Comparison of ENCODE assay signal across 8 cellular contexts in the genomic region with DNA sequence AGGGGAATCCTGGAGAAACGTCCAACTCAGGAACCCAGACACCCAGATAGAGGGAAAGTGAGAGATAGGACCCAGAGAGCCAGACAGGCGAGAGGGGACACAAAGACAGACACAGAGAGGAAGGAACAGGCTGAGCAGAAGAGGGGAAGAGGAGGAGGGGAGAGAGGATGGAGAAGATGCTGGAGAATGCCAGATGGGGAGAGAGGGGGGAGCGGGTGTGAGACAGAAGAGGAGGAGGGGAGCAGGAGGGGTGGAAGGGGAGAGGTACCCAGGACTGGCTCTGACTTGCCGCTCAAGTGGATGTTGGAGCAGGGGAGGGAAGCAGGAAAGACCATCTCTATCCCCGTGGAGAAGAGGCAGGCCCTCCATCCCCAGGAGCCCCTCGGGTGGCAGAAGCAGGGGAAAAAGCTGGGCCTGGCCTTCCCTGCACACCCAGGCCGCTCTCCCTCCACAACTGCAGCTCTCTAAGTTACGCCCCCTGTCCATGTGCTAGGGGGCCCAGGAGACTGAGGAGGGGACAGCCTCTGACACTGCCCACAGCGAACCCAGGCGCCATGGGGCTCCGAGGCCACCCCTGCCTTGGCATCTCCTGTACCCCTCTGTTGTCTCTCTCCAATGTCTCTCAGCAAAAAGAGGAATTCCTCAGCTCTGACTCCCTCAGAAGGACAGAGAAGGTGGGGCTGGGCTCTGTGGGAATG.
DNase-seq lines count a peak whose midpoint lies in the region; ATAC-seq and TF ChIP-seq lines count a peak whose summit lies in the region.
"Had no signal": no experiment of that assay in that cellular context is flagged by ENCODE, and none has a peak within 500 bp of the region (broad histone marks: within the 10 kb centered on the region; RNA-seq: fewer than 3 reads in every experiment).

No MANE protein-coding gene starts in this region.

- peaks cover 43% of the 10 kb centered on the region for H3K36me3 ChIP-seq in GM06990 (ENCODE audit: control insufficient read depth, insufficient read depth, low read length)
- H3K36me3 ChIP-seq in OCI-LY1 (ENCODE audit: insufficient read depth, low read length), result peaks cover 49% of the 10 kb centered on the region

- H3K27me3 Mint-ChIP-seq in effector memory CD8-positive, alpha-beta T cell, result no peaks in the 10 kb centered on the region

- H3K4me1 Mint-ChIP-seq in effector memory CD8-positive, alpha-beta T cell (ENCODE audit: low read depth in 2 of 2), result peaks cover 68 to 71% of the 10 kb centered on the region in 2 donors

- H3F3A ChIP-seq in OCI-LY1 (ENCODE audit: insufficient read depth, low read length), result no peaks in the 10 kb centered on the region

- H3K4me3 Mint-ChIP-seq in effector memory CD8-positive, alpha-beta T cell, result peak overlapping the region; percentile 94 to 98

- DNase-seq in GM06990 (ENCODE audit: extremely low read depth, insufficient read length), result no peak
- no peak for DNase-seq in effector memory CD8-positive, alpha-beta T cell
- no peak for DNase-seq in NCI-H2227 treated with DMSO at 0.1 percent for 48 hours (lab: John Stamatoyannopoulos, UW)
- DNase-seq: NCI-H446 had no signal

- H3K4me1 ChIP-seq in OCI-LY1 (ENCODE audit: insufficient read depth, low read length, severe bottlenecking), result peaks cover 21% of the 10 kb centered on the region

- H3K9me2 ChIP-seq in OCI-LY1 (ENCODE audit: low read depth, low read length), result no peaks in the 10 kb centered on the region

- H3K9ac ChIP-seq in OCI-LY1 (ENCODE audit: low read length), result no peak overlapping the region

- H3K27ac ChIP-seq in OCI-LY1 (ENCODE audit: low read depth, low read length, poor library complexity, severe bottlenecking) (peak overlapping the region; percentile 66), skin epidermis (peak overlapping the region in 11 of 21 experiments; percentile 1 to 99 (median 89))

- ATAC-seq in effector memory CD8-positive, alpha-beta T cell (replicated peaks), result no peak
- ATAC-seq in HG03460 (IDR thresholded peaks at IDR 0.05; ENCODE audit: unreplicated experiment) (no peak), GM21619 (IDR thresholded peaks at IDR 0.05; ENCODE audit: unreplicated experiment) (no peak)

- peak overlapping the region; percentile 45 to 97 for H3K27ac Mint-ChIP-seq in effector memory CD8-positive, alpha-beta T cell

- H3K4me3 ChIP-seq in GM06990 (replicated peaks; ENCODE audit: low read depth, low read length) (peak overlapping the region; percentile 92), OCI-LY1 (ENCODE audit: low read depth, low read length, poor library complexity, severe bottlenecking) (no peak overlapping the region), skin epidermis (peak overlapping the region in 2 of 7 experiments; percentile 3 to 92)

- no peak for TF ChIP-seq CTCF in GM06990 (IDR thresholded peaks at IDR 0.05; ENCODE audit: insufficient read depth, low read length, poor library complexity, severe bottlenecking)
- TF ChIP-seq CTCF in OCI-LY1 (IDR thresholded peaks at IDR 0.05; ENCODE audit: low read length), result no peak

- H2AFZ ChIP-seq in OCI-LY1 (ENCODE audit: low read length), result no peak overlapping the region

- no peaks in the 10 kb centered on the region for H3K9me3 ChIP-seq in OCI-LY1 (ENCODE audit: low read length)

- H3K4me2 ChIP-seq in OCI-LY1 (ENCODE audit: low read length), result peak overlapping the region; percentile 69; the same call in 1 of the 2 replicates

- no peaks in the 10 kb centered on the region for H3K9me3 Mint-ChIP-seq in effector memory CD8-positive, alpha-beta T cell

- peaks cover 19% of the 10 kb centered on the region for H3K36me3 Mint-ChIP-seq in effector memory CD8-positive, alpha-beta T cell (ENCODE audit: insufficient read depth)

- H4K20me1 ChIP-seq in OCI-LY1 (ENCODE audit: insufficient read depth, low read length), result no peaks in the 10 kb centered on the region

- H3K79me2 ChIP-seq in OCI-LY1 (ENCODE audit: insufficient read depth, low read length), result no peaks in the 10 kb centered on the region

- no peaks in the 10 kb centered on the region for H3K27me3 ChIP-seq in GM06990 (replicated peaks; ENCODE audit: control insufficient read depth, insufficient read depth, low read length)
- no peaks in the 10 kb centered on the region for H3K27me3 ChIP-seq in OCI-LY1 (ENCODE audit: insufficient read depth, low read length)
